Comparison of ENCODE assay signal across 8 cellular contexts in genomic region chr19:13834308-13834790, GRCh38. TPM values are rescaled to one million over a fixed set of nuclear protein-coding genes. Genes with fewer than 3 reads are reported as not detected.
DNase-seq lines count a peak whose midpoint lies in the region; ATAC-seq and TF ChIP-seq lines count a peak whose summit lies in the region.

No MANE protein-coding gene starts in this region.

- in situ Hi-C loops in mammary epithelial cell (cut with MboI; ENCODE audit: low sequenced_read_pairs in 2 of 2): no loop called here

- ATAC-seq in GM21723 (IDR thresholded peaks at IDR 0.05; ENCODE audit: unreplicated experiment): no peak

- H3K4me2 ChIP-seq in BLaER1 (peak overlapping the region; percentile 98), MM.1S (ENCODE audit: low read depth, low read length) (peak overlapping the region; percentile 92; the same call in 1 of the 2 replicates), mammary epithelial cell (ENCODE audit: insufficient read depth, low read depth, low read length) (no peak overlapping the region)

- H3K9me2 ChIP-seq in MM.1S (replicated peaks; ENCODE audit: insufficient read depth, low read length): no peaks in the 10 kb centered on the region

- intact Hi-C loops in mammary epithelial cell (cut with micrococcal nuclease): no loop called here

- no peak overlapping the region for H2AFZ ChIP-seq in MM.1S (ENCODE audit: low read length)
- no peak overlapping the region for H2AFZ ChIP-seq in mammary epithelial cell (ENCODE audit: low read depth, low read length)

- H3K4me1 ChIP-seq in BLaER1: peaks cover 66% of the 10 kb centered on the region
- H3K4me1 ChIP-seq in MM.1S (ENCODE audit: low read length): peaks cover 16% of the 10 kb centered on the region
- peaks cover 33% of the 10 kb centered on the region for H3K4me1 ChIP-seq in mammary epithelial cell (ENCODE audit: insufficient read depth, low read length)
- H3K4me1 ChIP-seq in muscle layer of duodenum (ENCODE audit: control insufficient read depth in 1 of 2, insufficient read depth in 2 of 2, low read length in 2 of 2): peaks cover 7 to 51% of the 10 kb centered on the region in 2 donors

- H3K79me2 ChIP-seq in MM.1S (ENCODE audit: low read length): peaks cover 35% of the 10 kb centered on the region
- H3K79me2 ChIP-seq in mammary epithelial cell (ENCODE audit: insufficient read depth, low read length): peaks cover 46% of the 10 kb centered on the region

- H3K27ac ChIP-seq in BLaER1: peak overlapping the region; percentile 95; the same call in 1 of the 2 replicates
- peak overlapping the region; percentile 31; the same call in 1 of the 2 replicates for H3K27ac ChIP-seq in MM.1S (ENCODE audit: low read length)
- peak overlapping the region; percentile 64 for H3K27ac ChIP-seq in mammary epithelial cell (ENCODE audit: insufficient read depth, low read depth, low read length)
- H3K27ac ChIP-seq in muscle layer of duodenum (ENCODE audit: low read length): peak overlapping the region; percentile 83

- H3K4me3 ChIP-seq in BLaER1 (peak overlapping the region; percentile 68; the same call in 1 of the 2 replicates), MM.1S (ENCODE audit: low read length) (0 out of 2 replicates have a peak overlapping the region, but pooled peaks have one; percentile 62), mammary epithelial cell (replicated peaks in 1 of 3; ENCODE audit: insufficient read depth in 1 of 3, low read depth in 2 of 3, low read length in 3 of 3) (no peak overlapping the region), muscle layer of duodenum (ENCODE audit: low read depth in 1 of 2, low read length in 2 of 2) (peak overlapping the region; percentile 2 to 32)

- dilution Hi-C loops in mammary epithelial cell (cut with HindIII; ENCODE audit: low sequenced_read_pairs): loop anchor here (5.0 to 10.0 kb wide), 3 partner anchors 37 to 100 kb away; partner anchors contain the start of gene ZSWIM4

- no TSS peak for BruUV-seq in mammary epithelial cell (replicated peaks; lab: Mats Ljungman, UMichigan)

- peak overlapping the region; percentile 74; the same call in 1 of the 2 replicates for H3K9ac ChIP-seq in BLaER1
- peak overlapping the region; percentile 48; the same call in 1 of the 2 replicates for H3K9ac ChIP-seq in MM.1S (ENCODE audit: low read length)
- no peak overlapping the region for H3K9ac ChIP-seq in mammary epithelial cell (ENCODE audit: insufficient read depth, low read length)

- no peak for DNase-seq in MM.1S
- peak; percentile 73 for DNase-seq in mammary epithelial cell
- no peak for DNase-seq in activated gamma-delta T cell treated with Interleukin-2 at 50 U/mL for 16 hours
- DNase-seq in GM20000 (ENCODE audit: low spot score): no peak
- no peak for DNase-seq in HEK293T (ENCODE audit: extremely low spot score)

- peaks cover 16% of the 10 kb centered on the region for H3K36me3 ChIP-seq in BLaER1
- H3K36me3 ChIP-seq in MM.1S (replicated peaks; ENCODE audit: insufficient read depth, low read length): no peaks in the 10 kb centered on the region
- H3K36me3 ChIP-seq in mammary epithelial cell (ENCODE audit: insufficient read depth, low read length): peaks cover 16% of the 10 kb centered on the region
- H3K36me3 ChIP-seq in muscle layer of duodenum (ENCODE audit: control insufficient read depth in 1 of 2, insufficient read depth in 2 of 2, low read length in 2 of 2): peaks cover 13 to 44% of the 10 kb centered on the region in 2 donors

- H3F3A ChIP-seq in MM.1S (ENCODE audit: insufficient read depth, low read length): peaks cover 34% of the 10 kb centered on the region

- H3K9me3 ChIP-seq in BLaER1 (no peaks in the 10 kb centered on the region), MM.1S (replicated peaks; ENCODE audit: insufficient read depth, low read length) (no peaks in the 10 kb centered on the region), mammary epithelial cell (replicated peaks; ENCODE audit: insufficient read depth, low read length) (no peaks in the 10 kb centered on the region), muscle layer of duodenum (ENCODE audit: control insufficient read depth in 1 of 2, low read length in 2 of 2) (no peaks in the 10 kb centered on the region)

- POLR2A ChIA-PET in HEK293T (lab: Yijun Ruan, JAX): interaction anchor here (1.3 kb wide), 1 partner anchor 12 kb away, joined by 5 read pairs; no protein-coding TSS in a partner anchor

- WGBS in mammary epithelial cell (ENCODE audit: low coverage, missing lambda C conversion rate): 14% methylated on average over 6 of the region's 9 CpGs

- no peak for TF ChIP-seq CTCF in MM.1S (IDR thresholded peaks at IDR 0.05; ENCODE audit: low read length)
- TF ChIP-seq CTCF in mammary epithelial cell (conservative IDR thresholded peaks at IDR 0.05 in 1 of 2, IDR thresholded peaks at IDR 0.05 in 1 of 2; ENCODE audit: extremely low read depth in 1 of 2, insufficient read depth in 1 of 2, low read depth in 1 of 2, low read length in 2 of 2): no peak
- no peak for TF ChIP-seq CTCF in GM20000 (IDR thresholded peaks at IDR 0.05; ENCODE audit: extremely low read depth, missing control alignments)

- H3K27me3 ChIP-seq in BLaER1: no peaks in the 10 kb centered on the region
- H3K27me3 ChIP-seq in MM.1S (replicated peaks; ENCODE audit: insufficient read depth, low read length): no peaks in the 10 kb centered on the region
- no peaks in the 10 kb centered on the region for H3K27me3 ChIP-seq in mammary epithelial cell (ENCODE audit: insufficient read depth, low read length)
- no peaks in the 10 kb centered on the region for H3K27me3 ChIP-seq in muscle layer of duodenum (ENCODE audit: low read depth, low read length)

- CTCF ChIA-PET in mammary epithelial cell (lab: Charles Lee; ENCODE audit: low non-redundant PET) (interaction anchor here (0.7 kb wide), 1 partner anchor 10 kb away, joined by 3 read pairs; no protein-coding TSS in a partner anchor), HEK293T (lab: Yijun Ruan, JAX) (interaction anchor here (0.6 kb wide), 2 partner anchors 28 to 38 kb away, joined by 3 read pairs; no protein-coding TSS in a partner anchor)

- H4K20me1 ChIP-seq in BLaER1 (0 out of 2 replicates have a peak, but pooled peaks cover 5% of the 10 kb centered on the region), MM.1S (ENCODE audit: insufficient read depth, low read length) (no peaks in the 10 kb centered on the region), mammary epithelial cell (ENCODE audit: insufficient read depth, low read length) (peaks cover 21% of the 10 kb centered on the region)

TF ChIP-seq in HEK293T, 16 proteins besides CTCF, POLR2A, EP300 and RAD21:
- TF ChIP-seq FOXM1 (IDR thresholded peaks at IDR 0.05; ENCODE audit: borderline replicate concordance) (no peak), SP1 (IDR thresholded peaks at IDR 0.05) (no peak), ELF4 (IDR thresholded peaks at IDR 0.05) (no peak), PKNOX1 (IDR thresholded peaks at IDR 0.05) (no peak), CTBP1 (IDR thresholded peaks at IDR 0.05; ENCODE audit: borderline replicate concordance) (no peak), NFRKB (IDR thresholded peaks at IDR 0.05) (no peak), FOXA1 (IDR thresholded peaks at IDR 0.05) (no peak)

RNA-seq across cellular contexts. Expression of gene ZSWIM4, which starts 39.1 kb away (rescaled TPM):
- total RNA-seq in mammary epithelial cell: 1 to 10 TPM; 3.2 to 5.4 TPM
- polyA plus RNA-seq in mammary epithelial cell: 1.3 TPM
- 1.8 TPM for polyA minus RNA-seq in mammary epithelial cell

RNA-seq across cellular contexts. Expression of gene NANOS3, which starts 42.6 kb away (rescaled TPM):
- total RNA-seq in mammary epithelial cell: under 1 TPM in 1 of 2 donors, not detected in 1; 0.73 TPM
- polyA plus RNA-seq in mammary epithelial cell: not detected
- not detected for polyA minus RNA-seq in mammary epithelial cell

Comparison
In these comparisons a context has a peak if more than half of its experiments do, and no peak if none do; other contexts are left out.
1. H3K27ac ChIP-seq: peak in every context shown above with its lines; median percentile 95 in BLaER1; 83 in muscle layer of duodenum; 64 in mammary epithelial cell; 31 in MM.1S.
2. H3K4me3 ChIP-seq: peak in BLaER1 (single experiment), MM.1S (single experiment) and muscle layer of duodenum (2 of 2); none in mammary epithelial cell (0 of 3).